Comparison of ENCODE assay signal across 8 cellular contexts in the genomic region with DNA sequence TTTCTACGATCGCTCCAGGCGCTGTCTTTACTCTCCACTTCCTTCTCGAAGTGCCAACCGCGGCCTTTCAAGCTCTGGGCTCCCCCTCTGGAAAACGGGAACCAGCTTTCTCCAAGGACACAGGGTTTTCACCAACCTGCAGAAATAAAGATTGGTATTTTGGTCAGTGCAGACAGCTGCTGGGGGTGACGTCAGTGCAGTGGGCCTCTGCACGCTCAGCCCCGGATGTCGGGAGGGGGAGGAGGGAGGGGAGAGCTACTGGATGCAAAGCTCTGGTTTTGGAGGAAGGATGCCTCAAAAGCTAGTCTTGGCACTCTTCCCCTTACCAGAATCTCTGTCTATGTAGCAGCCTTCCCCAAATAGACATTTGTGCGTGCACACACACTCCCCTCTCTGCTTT. TPM values are rescaled to one million over a fixed set of nuclear protein-coding genes. Genes with fewer than 3 reads are reported as not detected.
DNase-seq lines count a peak whose midpoint lies in the region; ATAC-seq and TF ChIP-seq lines count a peak whose summit lies in the region.

No MANE protein-coding gene starts in this region.

- no peak for TF ChIP-seq CTCF in AG10803 (conservative IDR thresholded peaks at IDR 0.05; ENCODE audit: low read length)
- no peak for TF ChIP-seq CTCF in brain microvascular endothelial cell (IDR thresholded peaks at IDR 0.05; ENCODE audit: low read depth, low read length, missing control alignments)

- H3K9me3 ChIP-seq in neuron (ENCODE audit: low read length), result no peaks in the 10 kb centered on the region

- peaks cover 37% of the 10 kb centered on the region for H3K4me1 ChIP-seq in neuron (ENCODE audit: insufficient read depth, low read length)

- in situ Hi-C loops in brain microvascular endothelial cell (cut with HindIII; ENCODE audit: low pct_ligation_motif_present, low sequenced_read_pairs), result no loop called here

- no peak for TF ChIP-seq POLR2A in GM18505 (IDR thresholded peaks at IDR 0.05; ENCODE audit: borderline replicate concordance, extremely low read depth, insufficient read depth, insufficient read length)

- H3K36me3 ChIP-seq in brain microvascular endothelial cell (replicated peaks) (no peaks in the 10 kb centered on the region), neuron (ENCODE audit: insufficient read depth, low read length) (no peaks in the 10 kb centered on the region)

- peak overlapping the region; percentile 69 for H2AFZ ChIP-seq in neuron (ENCODE audit: low read depth, low read length)

- H3K27ac ChIP-seq in brain microvascular endothelial cell, result no peak overlapping the region

- H3K27me3 ChIP-seq in brain microvascular endothelial cell (replicated peaks) (no peaks in the 10 kb centered on the region), neuron (ENCODE audit: insufficient read depth, low read length) (no peaks in the 10 kb centered on the region)

- H3K4me3 ChIP-seq in AG10803 (ENCODE audit: low read length) (peak overlapping the region; percentile 15; the same call in 1 of the 2 replicates), brain microvascular endothelial cell (ENCODE audit: low read depth, low read length) (no peak overlapping the region), neuron (ENCODE audit: low read length) (no peak overlapping the region)

- DNase-seq in AG10803 (ENCODE audit: low read depth) (peak; percentile 87), OCI-M1 (lab: John Stamatoyannopoulos, UW) (peak; percentile 37), brain microvascular endothelial cell (peak; percentile 74), left lobe of liver (ENCODE audit: low spot score) (no peak)

- ATAC-seq in GM18511 (IDR thresholded peaks at IDR 0.05; ENCODE audit: unreplicated experiment) (peak; percentile 83), HG02970 (IDR thresholded peaks at IDR 0.05; ENCODE audit: low FRiP score, unreplicated experiment) (peak; percentile 53), left lobe of liver (no peak), GM18505 (IDR thresholded peaks at IDR 0.05; ENCODE audit: unreplicated experiment) (no peak)

RNA-seq across cellular contexts. Expression of a gene that starts 19.9 kb away (rescaled TPM):
- total RNA-seq in left lobe of liver, result not detected

RNA-seq across cellular contexts. Expression of a gene that starts 49.4 kb away (rescaled TPM):
- total RNA-seq in left lobe of liver, result 6.1 TPM

Comparison
In these comparisons a context has a peak if more than half of its experiments do, and no peak if none do; other contexts are left out.
1. ATAC-seq: peak in GM18511 (single experiment) and HG02970 (single experiment); none in left lobe of liver (single experiment) and GM18505 (single experiment).